ENCODE assay signal across 1 cellular context in genomic region chr4:76867377-76867776, GRCh38.
TF ChIP-seq lines count a peak whose summit lies in the region.

No MANE protein-coding gene starts in this region.

TF ChIP-seq in GM23338, 12 proteins besides CTCF, POLR2A, EP300 and RAD21 (continued from another document):
- TF ChIP-seq ZNF462 (CRISPR knock-in tag; IDR thresholded peaks at IDR 0.05) (no peak), NANOG (IDR thresholded peaks at IDR 0.05; ENCODE audit: borderline replicate concordance) (no peak), EZH2phosphoT487 (IDR thresholded peaks at IDR 0.05; ENCODE audit: unreplicated experiment) (no peak), JUNB (IDR thresholded peaks at IDR 0.05; ENCODE audit: unreplicated experiment) (no peak), ETS1 (IDR thresholded peaks at IDR 0.05) (no peak), POLR2AphosphoS5 (IDR thresholded peaks at IDR 0.05; ENCODE audit: low read depth) (no peak), ZNF331 (CRISPR knock-in tag; IDR thresholded peaks at IDR 0.05; ENCODE audit: low read depth) (no peak), CREB1 (CRISPR knock-in tag; IDR thresholded peaks at IDR 0.05; ENCODE audit: low read depth) (no peak)
